Comparison of ENCODE assay signal across 8 cellular contexts in the genomic region with DNA sequence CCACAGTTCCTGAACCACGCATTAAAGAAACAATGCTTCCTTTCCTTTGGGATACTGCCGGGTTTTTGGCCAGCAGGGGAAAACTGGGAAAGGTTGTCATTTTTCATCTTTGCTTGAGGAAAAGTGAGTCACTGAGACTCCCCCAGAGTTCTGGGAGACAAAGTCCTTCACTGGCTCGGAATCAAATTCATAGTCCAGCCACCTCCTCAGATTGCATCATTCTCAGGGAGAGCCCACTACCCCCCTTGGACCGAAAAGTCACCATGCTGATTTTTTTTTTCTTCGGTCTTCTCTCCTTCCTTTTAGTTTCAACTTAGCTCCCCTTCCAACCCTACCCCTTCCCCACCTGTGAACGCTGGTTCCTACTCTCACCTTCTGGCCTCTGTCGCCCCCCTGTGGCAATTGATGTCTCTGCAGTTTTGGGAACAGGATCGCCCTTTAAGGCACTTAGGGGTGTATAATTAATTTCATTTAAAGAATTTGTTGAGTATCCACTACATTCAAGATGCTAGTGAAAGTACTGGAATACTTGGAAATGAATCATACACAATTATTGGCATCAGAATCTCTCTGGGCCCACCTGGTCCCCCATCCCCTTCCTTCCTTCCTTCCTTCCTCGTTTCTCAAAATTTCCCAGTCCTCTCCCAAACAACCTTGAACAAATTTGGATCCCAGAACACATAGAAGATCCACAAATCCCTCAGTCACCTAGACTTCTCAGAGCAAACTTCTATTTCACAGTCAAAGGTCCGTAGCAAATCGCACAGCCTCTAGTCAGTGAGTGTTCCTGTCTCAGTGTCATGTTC. TPM values are rescaled to one million over a fixed set of nuclear protein-coding genes. Genes with fewer than 3 reads are reported as not detected.
DNase-seq lines count a peak whose midpoint lies in the region; ATAC-seq and TF ChIP-seq lines count a peak whose summit lies in the region.

No MANE protein-coding gene starts in this region.

- TF ChIP-seq POLR2A in uterus (IDR thresholded peaks at IDR 0.05) = no peak

- no peak overlapping the region for H3K27ac Mint-ChIP-seq in WTC11
- H3K27ac Mint-ChIP-seq in natural killer cell treated with Interleukin-12 subunit alpha and Interleukin-12 subunit beta and Interleukin-15 and Interleukin-18, amount 100 ng/mL, for 72 hours = no peak overlapping the region

- peak; percentile 34 to 42 for DNase-seq in NCI-H2081 (lab: John Stamatoyannopoulos, UW)
- DNase-seq in NCI-H2081 treated with DMSO at 0.1 percent for 48 hours (lab: John Stamatoyannopoulos, UW) = no peak
- DNase-seq in M059J (ENCODE audit: low read depth) = peak; percentile 32
- DNase-seq in WTC11 (ENCODE audit: low spot score) = peak; percentile 81
- DNase-seq in ecto neural progenitor cell (ENCODE audit: low spot score) = peak; percentile 66
- DNase-seq in natural killer cell treated with Interleukin-12 subunit alpha and Interleukin-12 subunit beta and Interleukin-15 and Interleukin-18, amount 100 ng/mL, for 72 hours (ENCODE audit: low spot score) = peak; percentile 70
- peak in 1 of 2 donors; percentile 35 for DNase-seq in uterus

- peak overlapping the region in 1 of 2 donors; percentile 1 for H3K27ac ChIP-seq in uterus

- H3K9me3 ChIP-seq in uterus = no peaks in the 10 kb centered on the region

- no peaks in the 10 kb centered on the region for H3K4me1 ChIP-seq in uterus

- peak overlapping the region; percentile 32; the same call in 1 of the 2 replicates for H3K4me3 Mint-ChIP-seq in WTC11
- no peak overlapping the region for H3K4me3 Mint-ChIP-seq in natural killer cell treated with Interleukin-12 subunit alpha and Interleukin-12 subunit beta and Interleukin-15 and Interleukin-18, amount 100 ng/mL, for 72 hours

- no peak overlapping the region for H3K4me3 ChIP-seq in uterus

- ATAC-seq in WTC11 (peak; percentile 60), GM18502 (IDR thresholded peaks at IDR 0.05; ENCODE audit: poor library complexity, unreplicated experiment) (no peak)
- ATAC-seq in natural killer cell treated with Interleukin-12 subunit alpha and Interleukin-12 subunit beta and Interleukin-15 and Interleukin-18, amount 100 ng/mL, for 72 hours = no peak

- CTCF ChIA-PET in WTC11 (lab: Charles Lee) = interaction anchor here (0.6 to 10.5 kb wide), 43 partner anchors 9 to 812 kb away, joined by 3 to 200 read pairs (median 5); partner anchors contain the start of gene CADM3

- intact Hi-C loops in uterus (cut with DNase I; ENCODE audit: low total_unique reads) = no loop called here

- peaks cover 6% of the 10 kb centered on the region for H3K27me3 Mint-ChIP-seq in WTC11 (ENCODE audit: low read depth)
- H3K27me3 Mint-ChIP-seq in natural killer cell treated with Interleukin-12 subunit alpha and Interleukin-12 subunit beta and Interleukin-15 and Interleukin-18, amount 100 ng/mL, for 72 hours = peaks cover 45 to 47% of the 10 kb centered on the region in 2 donors

- H3K36me3 Mint-ChIP-seq in WTC11 = no peaks in the 10 kb centered on the region
- no peaks in the 10 kb centered on the region for H3K36me3 Mint-ChIP-seq in natural killer cell treated with Interleukin-12 subunit alpha and Interleukin-12 subunit beta and Interleukin-15 and Interleukin-18, amount 100 ng/mL, for 72 hours

- H3K27me3 ChIP-seq in uterus = no peaks in the 10 kb centered on the region

- H3K36me3 ChIP-seq in uterus = no peaks in the 10 kb centered on the region

- peaks cover 39% of the 10 kb centered on the region for H3K4me1 Mint-ChIP-seq in WTC11
- peaks cover 2 to 5% of the 10 kb centered on the region in 2 donors for H3K4me1 Mint-ChIP-seq in natural killer cell treated with Interleukin-12 subunit alpha and Interleukin-12 subunit beta and Interleukin-15 and Interleukin-18, amount 100 ng/mL, for 72 hours (ENCODE audit: low read depth in 2 of 2)

- peak; percentile 83 for TF ChIP-seq CTCF in WTC11 (IDR thresholded peaks at IDR 0.05)
- peak; percentile 43 to 61 (median 52) for TF ChIP-seq CTCF in uterus (IDR thresholded peaks at IDR 0.05)

- POLR2A ChIA-PET in WTC11 (lab: Charles Lee) = interaction anchor here (1.4 kb wide), 1 partner anchor 23 kb away, joined by 4 read pairs; no protein-coding TSS in a partner anchor

- H3K9me3 Mint-ChIP-seq in WTC11 = no peaks in the 10 kb centered on the region
- H3K9me3 Mint-ChIP-seq in natural killer cell treated with Interleukin-12 subunit alpha and Interleukin-12 subunit beta and Interleukin-15 and Interleukin-18, amount 100 ng/mL, for 72 hours = no peaks in the 10 kb centered on the region

TF ChIP-seq in WTC11, 78 proteins besides CTCF, POLR2A, EP300 and RAD21:
- TF ChIP-seq OVOL2 (CRISPR knock-in tag; IDR thresholded peaks at IDR 0.05; ENCODE audit: borderline replicate concordance) (no peak), MYBL2 (CRISPR knock-in tag; IDR thresholded peaks at IDR 0.05) (no peak)
TF ChIP-seq in WTC11: peak in this region for 0.

RNA-seq across cellular contexts. Expression of gene ACKR1, which starts 6.9 kb away (rescaled TPM):
- not detected in 2 replicates for total RNA-seq in M059J (2014; rRNA removed; shearing (Covaris generic))
- total RNA-seq in WTC11 (2021) (0.18 to 0.63 TPM (median 0.34 TPM) in 3 replicates), uterus (100 to 1,000 TPM in 3 of 4 donors, 10 to 100 TPM in 1; 10.4 to 478 (median 192) TPM)
- not detected for total RNA-seq in natural killer cell treated with Interleukin-12 subunit alpha and Interleukin-12 subunit beta and Interleukin-15 and Interleukin-18, amount 100 ng/mL, for 72 hours

RNA-seq across cellular contexts. Expression of gene CADM3, which starts 40.1 kb away (rescaled TPM):
- 0.47 and 0.54 TPM in 2 replicates for total RNA-seq in M059J (2014; rRNA removed; shearing (Covaris generic))
- total RNA-seq in WTC11 (2021) = 5.1 to 5.5 TPM (median 5.3 TPM) in 3 replicates
- total RNA-seq in natural killer cell treated with Interleukin-12 subunit alpha and Interleukin-12 subunit beta and Interleukin-15 and Interleukin-18, amount 100 ng/mL, for 72 hours = not detected
- 1 to 10 TPM in 3 of 4 donors, not detected in 1; 2.7 to 8.8 (median 5.6) TPM for total RNA-seq in uterus
